Comparison of ENCODE assay signal across 8 cellular contexts in genomic region chr17:29584452-29585079, GRCh38. TPM values are rescaled to one million over a fixed set of nuclear protein-coding genes. Genes with fewer than 3 reads are reported as not detected.
DNase-seq lines count a peak whose midpoint lies in the region; ATAC-seq and FAIRE-seq lines count a peak whose summit lies in the region.

No MANE protein-coding gene starts in this region.

- H3K4me1 Mint-ChIP-seq in T-helper 17 cell, result peaks cover 49% of the 10 kb centered on the region

- H3K4me3 Mint-ChIP-seq in T-helper 17 cell, result no peak overlapping the region

- no peaks in the 10 kb centered on the region for H3K27me3 Mint-ChIP-seq in T-helper 17 cell

- no peaks in the 10 kb centered on the region for H3K9me3 ChIP-seq in T-helper 17 cell (ENCODE audit: control insufficient read depth, low read length, poor library complexity, severe bottlenecking)

- no peak for FAIRE-seq in frontal cortex (lab: Jason Lieb, UNC)

- no peaks in the 10 kb centered on the region for H3K36me3 Mint-ChIP-seq in T-helper 17 cell (ENCODE audit: low read depth)

- peak overlapping the region; percentile 54 for H3K27ac Mint-ChIP-seq in T-helper 17 cell

- DNase-seq in Daoy (ENCODE audit: low read depth) (peak; percentile 44), T-helper 17 cell (no peak), frontal cortex (ENCODE audit: low spot score in 2 of 2) (peak; percentile 58 to 69), posterior cingulate gyrus (peak in 9 of 10 donors; percentile 55 to 95 (median 79)), NCI-H748 treated with DMSO at 0.1 percent for 48 hours (lab: John Stamatoyannopoulos, UW) (no peak), NCI-H128 (lab: John Stamatoyannopoulos, UW; ENCODE audit: unreplicated experiment) (no peak), NCI-H510A treated with DMSO at 0.1 percent for 48 hours (lab: John Stamatoyannopoulos, UW) (no peak)
- no peak for DNase-seq in activated CD4-positive, alpha-beta T cell treated with anti-CD3 and anti-CD28 coated beads for 4 hours

- no peak for ATAC-seq in T-helper 17 cell

- intact Hi-C loops in posterior cingulate gyrus (cut with DNase I), result no loop called here

RNA-seq across cellular contexts. Expression of gene GIT1, which starts 4.9 kb away (rescaled TPM):
- total RNA-seq in Daoy (2014; rRNA removed; shearing (Covaris generic)), result 22.0 and 23.2 TPM in 2 replicates
- 10 to 100 TPM; 45.4 to 48.3 TPM for total RNA-seq in T-helper 17 cell
- 30.6 TPM for total RNA-seq in frontal cortex

RNA-seq across cellular contexts. Expression of gene ANKRD13B, which starts 8.4 kb away (rescaled TPM):
- total RNA-seq in Daoy (2014; rRNA removed; shearing (Covaris generic)), result 13.1 and 15.8 TPM in 2 replicates
- 1 to 10 TPM; 5.9 to 7.9 TPM for total RNA-seq in T-helper 17 cell
- 19.6 TPM for total RNA-seq in frontal cortex

RNA-seq across cellular contexts. Expression of gene TP53I13, which starts 16.1 kb away (rescaled TPM):
- 40.2 and 44.8 TPM in 2 replicates for total RNA-seq in Daoy (2014; rRNA removed; shearing (Covaris generic))
- total RNA-seq in T-helper 17 cell (10 to 100 TPM; 92.2 to 98.6 TPM), frontal cortex (4.9 TPM)

RNA-seq across cellular contexts. Expression of gene ABHD15, which starts 17.7 kb away (rescaled TPM):
- 2.6 and 4.1 TPM in 2 replicates for total RNA-seq in Daoy (2014; rRNA removed; shearing (Covaris generic))
- 10 to 100 TPM; 14.2 to 15.6 TPM for total RNA-seq in T-helper 17 cell
- total RNA-seq in frontal cortex, result 0.41 TPM

RNA-seq across cellular contexts. Expression of gene CORO6, which starts 38.1 kb away (rescaled TPM):
- total RNA-seq in Daoy (2014; rRNA removed; shearing (Covaris generic)), result 0.51 TPM in 1 of 2 replicates, not detected in the other
- total RNA-seq in T-helper 17 cell (1 to 10 TPM; 1.7 to 2.6 TPM), frontal cortex (0.82 TPM)

Comparison
In these comparisons a context has a peak if more than half of its experiments do, and no peak if none do; other contexts are left out.
1. DNase-seq: peak in Daoy (single experiment), frontal cortex (2 of 2) and posterior cingulate gyrus (9 of 10); none in T-helper 17 cell (0 of 3), NCI-H748 treated with DMSO at 0.1 percent for 48 hours (single experiment), NCI-H128 (single experiment), NCI-H510A treated with DMSO at 0.1 percent for 48 hours (single experiment) and activated CD4-positive, alpha-beta T cell treated with anti-CD3 and anti-CD28 coated beads for 4 hours (0 of 2).